Comparison of ENCODE assay signal across 8 cellular contexts in the genomic region with DNA sequence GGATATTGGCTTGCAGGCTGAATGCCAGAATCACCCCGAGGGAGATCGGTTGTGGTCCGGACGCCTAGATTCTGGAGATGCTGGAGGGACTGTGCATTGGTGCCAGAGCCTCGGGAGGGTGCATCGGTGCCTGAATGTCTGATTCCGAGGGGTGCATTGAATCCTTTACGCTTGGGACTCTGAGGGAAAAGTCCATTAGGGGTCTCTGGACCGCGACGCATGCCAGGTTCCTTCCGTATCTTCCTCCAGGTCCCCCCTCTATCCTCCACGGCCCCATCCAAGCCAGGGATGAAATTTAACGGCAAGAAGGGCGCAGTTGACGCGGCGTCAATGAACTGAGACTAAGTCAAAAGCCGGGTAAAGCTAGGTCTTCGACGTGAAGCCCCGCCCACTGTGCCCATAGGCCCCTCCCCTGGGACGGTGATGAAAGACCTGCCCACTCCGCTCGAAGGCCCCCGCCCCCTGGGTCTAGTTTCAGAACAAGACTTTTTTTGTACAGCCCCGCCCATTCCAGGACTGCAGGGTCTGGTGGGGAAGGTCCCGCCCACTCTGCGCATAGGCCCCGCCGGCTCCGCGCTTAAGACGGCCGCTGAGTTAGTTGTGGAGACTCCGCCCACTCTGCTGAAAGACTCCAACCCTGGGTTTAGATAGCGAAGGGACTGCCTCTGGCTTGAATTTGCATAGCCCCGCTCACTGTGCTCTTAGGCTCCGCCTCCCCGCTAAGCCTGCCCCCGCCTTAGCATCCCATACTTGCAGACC.
A peak's percentile ranks its signal among the peaks of the same experiment; 100 is the strongest.
DNase-seq lines count a peak whose midpoint lies in the region; ATAC-seq and TF ChIP-seq lines count a peak whose summit lies in the region.

No MANE protein-coding gene starts in this region.

- TF ChIP-seq CTCF in AG09319 (IDR thresholded peaks at IDR 0.05; ENCODE audit: low read depth, low read length) = no peak

- peak; percentile 99 for DNase-seq in AG09319 (ENCODE audit: extremely low read depth, low read depth)
- DNase-seq in GM19238 (ENCODE audit: insufficient read length, low spot score) = peak; percentile 90
- peak; percentile 99 to 100 for DNase-seq in NCI-H526 (lab: John Stamatoyannopoulos, UW)
- DNase-seq in activated CD4-positive, alpha-beta T cell treated with anti-CD3 and anti-CD28 coated beads, Interleukin-2, amount 50 U/mL, for 1 hour = peak; percentile 91
- DNase-seq in dedifferentiated amniotic fluid mesenchymal stem cell (ENCODE audit: extremely low spot score) = peak; percentile 98
- DNase-seq in left kidney (ENCODE audit: low read depth, low spot score) = peak; percentile 100
- DNase-seq in stimulated activated CD4-positive, alpha-beta T cell treated with anti-CD3 and anti-CD28 coated beads, Interleukin-1b, Interleukin-23, amount 100 ng/mL, for 4 hours (ENCODE audit: low read depth in 2 of 2) = peak; percentile 88 to 91

- ATAC-seq in HG03439 (IDR thresholded peaks at IDR 0.05; ENCODE audit: unreplicated experiment) = peak; percentile 55

Comparison
In these comparisons a context has a peak if more than half of its experiments do, and no peak if none do; other contexts are left out.
1. Peak in every context shown above with its lines: DNase-seq and ATAC-seq.